Comparison of ENCODE assay signal across 19 cellular contexts in genomic region chr22:29208879-29209623, GRCh38. TPM values are rescaled to one million over a fixed set of nuclear protein-coding genes. Genes with fewer than 3 reads are reported as not detected.
DNase-seq lines count a peak whose midpoint lies in the region; ATAC-seq, FAIRE-seq and TF ChIP-seq lines count a peak whose summit lies in the region.
"Had no signal": no experiment of that assay in that cellular context is flagged by ENCODE, and none has a peak within 500 bp of the region (broad histone marks: within the 10 kb centered on the region; RNA-seq: fewer than 3 reads in every experiment).

No MANE protein-coding gene starts in this region.

- H3K36me3 ChIP-seq in H1 (ENCODE audit: control insufficient read depth in 2 of 4, insufficient read depth in 4 of 4, low read length in 3 of 4), result no peaks in the 10 kb centered on the region
- H3K36me3 ChIP-seq: adrenal gland, colonic mucosa, heart right ventricle, sigmoid colon had no signal

- no peak overlapping the region for H2BK20ac ChIP-seq in H1 (ENCODE audit: low read length)

- peaks cover 0 to 17% (median 4%) of the 10 kb centered on the region in 4 experiments; a peak in 6 of 7 replicates for H3K4me1 ChIP-seq in H1 (replicated peaks in 1 of 4; ENCODE audit: control insufficient read depth in 3 of 4, insufficient read depth in 4 of 4, low read length in 3 of 4)
- H3K4me1 ChIP-seq: colonic mucosa had no signal

- no peak overlapping the region for H2BK5ac ChIP-seq in H1 (ENCODE audit: low read depth, low read length)

- no peak overlapping the region for H3K9ac ChIP-seq in H1 (replicated peaks in 1 of 4; ENCODE audit: extremely low read depth in 1 of 4, low read depth in 3 of 4, low read length in 3 of 4)

- no peak for TF ChIP-seq EP300 in H1 (IDR thresholded peaks at IDR 0.05; ENCODE audit: borderline replicate concordance in 1 of 2, low read depth in 2 of 2, low read length in 2 of 2)

- H3K14ac ChIP-seq in H1 (ENCODE audit: insufficient read length), result no peak overlapping the region

- H3K4me3 ChIP-seq in NB4 (ENCODE audit: low read depth, low read length) (peak overlapping the region; percentile 46), H1 (ENCODE audit: extremely low read depth in 1 of 4, insufficient read depth in 2 of 4, low read depth in 3 of 4, low read length in 4 of 4) (no peak overlapping the region)
- H3K4me3 ChIP-seq: adrenal gland, colonic mucosa, heart right ventricle, sigmoid colon had no signal

- FAIRE-seq in GM12891 (lab: Jason Lieb, UNC) (peak; percentile 13), H1 (lab: Jason Lieb, UNC) (no peak)

- peak overlapping the region; percentile 57 for H3K4ac ChIP-seq in H1 (replicated peaks; ENCODE audit: insufficient read length, low read depth, low read length)

- H3K4me3 Mint-ChIP-seq in stimulated activated memory B cell treated with anti-CD40 and anti-IgM and Interleukin-4, amounts not matched to agents 10 μg/mL and 1 μg/mL and 100 μg/mL, for 72 hours, result no peak overlapping the region
- H3K4me3 Mint-ChIP-seq in activated T-cell treated with anti-CD3 and anti-CD28 coated beads, Interleukin-2, amount 50 U/mL, for 4 hours, result no peak overlapping the region
- H3K4me3 Mint-ChIP-seq: activated CD4-positive, alpha-beta T cell treated with anti-CD3 and anti-CD28 coated beads, Interleukin-2, amount 10 ng/mL, durations not matched to agents 24 days and 14 days; activated T-cell treated with anti-CD3 and anti-CD28 coated beads, Interleukin-2, amount 50 U/mL, for 72 hours; naive thymus-derived CD8-positive, alpha-beta T cell; T-cell had no signal

- WGBS in H1 (ENCODE audit: extremely low coverage in 1 of 2, insufficient coverage in 1 of 2, insufficient read length in 1 of 2, insufficient replicate concordance in 2 of 2, low coverage in 1 of 2, low lambda C conversion rate in 2 of 2, missing lambda C conversion rate in 1 of 2), 2 experiments, result 90% methylated on average over 16 of the region's 17 CpGs; no CpG with 5 or more reads in 1 of the 2 experiments

- TF ChIP-seq RAD21 in H1 (IDR thresholded peaks at IDR 0.05 in 1 of 2, conservative IDR thresholded peaks at IDR 0.05 in 1 of 2; ENCODE audit: low read depth in 2 of 2, low read length in 2 of 2), result no peak

- H2BK12ac ChIP-seq in H1 (ENCODE audit: low read depth, low read length), result peak overlapping the region; percentile 50; the same call in 1 of the 2 replicates

- H3K9me3 Mint-ChIP-seq in stimulated activated memory B cell treated with anti-CD40 and anti-IgM and Interleukin-4, amounts not matched to agents 10 μg/mL and 1 μg/mL and 100 μg/mL, for 72 hours, result no peaks in the 10 kb centered on the region
- no peaks in the 10 kb centered on the region for H3K9me3 Mint-ChIP-seq in activated T-cell treated with anti-CD3 and anti-CD28 coated beads, Interleukin-2, amount 50 U/mL, for 4 hours
- H3K9me3 Mint-ChIP-seq: activated CD4-positive, alpha-beta T cell treated with anti-CD3 and anti-CD28 coated beads, Interleukin-2, amount 10 ng/mL, durations not matched to agents 24 days and 14 days; activated T-cell treated with anti-CD3 and anti-CD28 coated beads, Interleukin-2, amount 50 U/mL, for 72 hours; naive thymus-derived CD8-positive, alpha-beta T cell; T-cell had no signal

- no peak overlapping the region for H2AFZ ChIP-seq in H1 (ENCODE audit: low read length)

- H3K36me3 Mint-ChIP-seq in stimulated activated memory B cell treated with anti-CD40 and anti-IgM and Interleukin-4, amounts not matched to agents 10 μg/mL and 1 μg/mL and 100 μg/mL, for 72 hours, result no peaks in the 10 kb centered on the region
- H3K36me3 Mint-ChIP-seq in activated T-cell treated with anti-CD3 and anti-CD28 coated beads, Interleukin-2, amount 50 U/mL, for 4 hours (ENCODE audit: insufficient read depth), result no peaks in the 10 kb centered on the region
- H3K36me3 Mint-ChIP-seq: naive thymus-derived CD8-positive, alpha-beta T cell; T-cell had no signal

- no peak for DNase-seq in GM12891 (ENCODE audit: insufficient read length, low spot score)
- peak; percentile 76 for DNase-seq in NB4 (ENCODE audit: low read depth)
- no peak for DNase-seq in H1 (ENCODE audit: low read depth in 1 of 2, low spot score in 2 of 2)
- DNase-seq in activated gamma-delta T cell (lab: John Stamatoyannopoulos, UW), result no peak
- no peak for DNase-seq in GOT3 (lab: John Stamatoyannopoulos, UW)
- no peak for DNase-seq in activated T-cell treated with anti-CD3 and anti-CD28 coated beads, Interleukin-2, amount 50 U/mL, for 4 hours
- DNase-seq: activated CD4-positive, alpha-beta T cell treated with anti-CD3 and anti-CD28 coated beads, Interleukin-2, amount 10 ng/mL, durations not matched to agents 24 days and 14 days; activated T-cell treated with anti-CD3 and anti-CD28 coated beads, Interleukin-2, amount 50 U/mL, for 72 hours; colonic mucosa; heart right ventricle; naive thymus-derived CD8-positive, alpha-beta T cell; NCI-H2171; sigmoid colon; stimulated activated CD4-positive, alpha-beta T cell treated with anti-CD3 and anti-CD28 coated beads, Interleukin-4, amount 100 ng/mL, for 4 hours; stimulated activated naive CD4-positive, alpha-beta T cell; T-cell had no signal

- POLR2A ChIA-PET in H1 (lab: Charles Lee; ENCODE audit: partially characterized antibody), result interaction anchor here (0.5 to 1.7 kb wide), 5 partner anchors 10 to 65 kb away, joined by 3 to 5 read pairs (median 5); no protein-coding TSS in a partner anchor

- H4K20me1 ChIP-seq in H1 (replicated peaks in 1 of 2; ENCODE audit: control insufficient read depth in 1 of 2, insufficient read depth in 2 of 2, low read length in 2 of 2), result peaks cover 0 to 3% of the 10 kb centered on the region in 2 experiments

- H3K79me2 ChIP-seq in H1 (ENCODE audit: control insufficient read depth in 1 of 2, insufficient read depth in 2 of 2, low read length in 2 of 2), result no peaks in the 10 kb centered on the region

- H3K56ac ChIP-seq in H1 (replicated peaks; ENCODE audit: insufficient read length, low read depth, low read length), result no peak overlapping the region

- H3K4me1 Mint-ChIP-seq in stimulated activated memory B cell treated with anti-CD40 and anti-IgM and Interleukin-4, amounts not matched to agents 10 μg/mL and 1 μg/mL and 100 μg/mL, for 72 hours, result peaks cover 17% of the 10 kb centered on the region
- H3K4me1 Mint-ChIP-seq in activated T-cell treated with anti-CD3 and anti-CD28 coated beads, Interleukin-2, amount 50 U/mL, for 4 hours (ENCODE audit: low read depth), result peaks cover 6% of the 10 kb centered on the region

- H3K27me3 ChIP-seq in H1 (replicated peaks in 1 of 4; ENCODE audit: control insufficient read depth in 3 of 4, extremely low read depth in 1 of 4, insufficient read depth in 3 of 4, low read length in 3 of 4), result peaks cover 0 to 12% (median 3%) of the 10 kb centered on the region in 4 experiments; a peak in 5 of 7 replicates
- H3K27me3 ChIP-seq: adrenal gland had no signal

- no peak for TF ChIP-seq CTCF in NB4 (IDR thresholded peaks at IDR 0.05; ENCODE audit: low read depth, low read length)
- no peak for TF ChIP-seq CTCF in H1 (IDR thresholded peaks at IDR 0.05; ENCODE audit: control extremely low read depth in 1 of 3, insufficient read depth in 1 of 3, low read depth in 1 of 3, low read length in 3 of 3)

- H3K27me3 Mint-ChIP-seq in stimulated activated memory B cell treated with anti-CD40 and anti-IgM and Interleukin-4, amounts not matched to agents 10 μg/mL and 1 μg/mL and 100 μg/mL, for 72 hours, result peaks cover 92% of the 10 kb centered on the region
- H3K27me3 Mint-ChIP-seq in activated T-cell treated with anti-CD3 and anti-CD28 coated beads, Interleukin-2, amount 50 U/mL, for 4 hours (ENCODE audit: low read depth), result peaks cover 17% of the 10 kb centered on the region

- no peak overlapping the region for H4K8ac ChIP-seq in H1 (ENCODE audit: extremely low read depth, insufficient read depth, low read length)

- H2BK120ac ChIP-seq in H1 (replicated peaks; ENCODE audit: low read depth, low read length), result no peak overlapping the region

- no peak overlapping the region for H2AK5ac ChIP-seq in H1 (ENCODE audit: low read depth, low read length)

- 0 out of 4 replicates have a peak overlapping the region, but pooled peaks of 1 of the 2 experiments have one; percentile 28 for H3K4me2 ChIP-seq in H1 (ENCODE audit: insufficient read depth in 1 of 2, low read depth in 2 of 2, low read length in 2 of 2)

- no peak overlapping the region for H2BK15ac ChIP-seq in H1 (ENCODE audit: low read length)

- no peak overlapping the region for H3K18ac ChIP-seq in H1 (ENCODE audit: extremely low read depth, low read length)

- H3K79me1 ChIP-seq in H1 (ENCODE audit: low read depth, low read length), result peaks cover 5% of the 10 kb centered on the region

- no peak for TF ChIP-seq POLR2A in GM12891 (IDR thresholded peaks at IDR 0.05; ENCODE audit: low read depth, low read length)
- no peak for TF ChIP-seq POLR2A in NB4 (IDR thresholded peaks at IDR 0.05; ENCODE audit: extremely low read depth, insufficient read length)
- TF ChIP-seq POLR2A in H1 (IDR thresholded peaks at IDR 0.05; ENCODE audit: control extremely low read depth in 1 of 2, low read depth in 2 of 2, low read length in 2 of 2), result no peak

- no peak overlapping the region for H3K27ac ChIP-seq in H1 (ENCODE audit: low read depth, low read length)
- H3K27ac ChIP-seq: colonic mucosa, heart right ventricle, sigmoid colon had no signal

- peak overlapping the region; percentile 10 for H4K91ac ChIP-seq in H1 (replicated peaks; ENCODE audit: insufficient read length, low read length)

- no peak overlapping the region for H4K5ac ChIP-seq in H1 (ENCODE audit: insufficient read length, low read depth, low read length)

- H3K27ac Mint-ChIP-seq in stimulated activated memory B cell treated with anti-CD40 and anti-IgM and Interleukin-4, amounts not matched to agents 10 μg/mL and 1 μg/mL and 100 μg/mL, for 72 hours, result no peak overlapping the region
- H3K27ac Mint-ChIP-seq: activated CD4-positive, alpha-beta T cell treated with anti-CD3 and anti-CD28 coated beads, Interleukin-2, amount 10 ng/mL, durations not matched to agents 24 days and 14 days; activated T-cell treated with anti-CD3 and anti-CD28 coated beads, Interleukin-2, amount 50 U/mL, for 72 hours; naive thymus-derived CD8-positive, alpha-beta T cell; T-cell had no signal

- peak; percentile 49 for ATAC-seq in stimulated activated memory B cell treated with anti-CD40 and anti-IgM and Interleukin-4, amounts not matched to agents 10 μg/mL and 1 μg/mL and 100 μg/mL, for 72 hours
- ATAC-seq in activated T-cell treated with anti-CD3 and anti-CD28 coated beads, Interleukin-2, amount 50 U/mL, for 4 hours, result no peak
- ATAC-seq: activated T-cell treated with anti-CD3 and anti-CD28 coated beads, Interleukin-2, amount 50 U/mL, for 72 hours; heart right ventricle; left colon; naive thymus-derived CD8-positive, alpha-beta T cell; T-cell had no signal

- H3K9me3 ChIP-seq in H1 (ENCODE audit: insufficient read depth in 2 of 2, low read depth in 1 of 2, low read length in 1 of 2), result no peaks in the 10 kb centered on the region
- H3K9me3 ChIP-seq: adrenal gland, colonic mucosa, heart right ventricle, sigmoid colon had no signal

- CTCF ChIA-PET in H1 (lab: Charles Lee; ENCODE audit: partially characterized antibody), result interaction anchor here (0.8 to 3.2 kb wide), 11 partner anchors 8 to 108 kb away, joined by 3 to 20 read pairs (median 4); no protein-coding TSS in a partner anchor

- peaks cover 4% of the 10 kb centered on the region; the same call in 1 of the 2 replicates for H3K23me2 ChIP-seq in H1 (ENCODE audit: low read depth, low read length)

- H3K23ac ChIP-seq in H1 (ENCODE audit: insufficient read length), result no peak overlapping the region

RNA-seq across cellular contexts. Expression of gene EMID1, which starts 3.4 kb away (rescaled TPM):
- polyA plus RNA-seq in GM12891 (2012; ENCODE audit: low read depth, missing spikeins), result 16.4 TPM
- 3.8 and 3.9 TPM in 2 replicates for total RNA-seq in H1 (2021; fragmentation: NEBNext Ultra II Directional; extraction: Animal tissue kit (Norgen Biotek cat#: 25700))
- polyA plus RNA-seq in H1 (2011; rRNA removed), result 7.4 and 11.1 TPM in 2 replicates
- polyA plus RNA-seq in H1 (2011; cell fraction: cytosol; rRNA removed), result 10.7 TPM
- polyA plus RNA-seq in H1 (2011; cell fraction: nucleus; rRNA removed), result 27.1 TPM
- polyA plus RNA-seq in H1 (2012, experiment 1 of 2), result 3.3 to 7.5 TPM (median 6.0 TPM) in 4 replicates
- polyA plus RNA-seq in H1 (2012, experiment 2 of 2), result 3.9 TPM
- 3.5 TPM for polyA plus RNA-seq in H1 (2013, experiment 1 of 2)
- polyA plus RNA-seq in H1 (2013, experiment 2 of 2), result 3.6 TPM
- polyA minus RNA-seq in H1 (2011; rRNA and poly(A)+ RNA removed), result 7.1 and 9.3 TPM in 2 replicates
- 7.9 TPM for polyA minus RNA-seq in H1 (2011; cell fraction: cytosol; rRNA and poly(A)+ RNA removed)
- 12.0 TPM for polyA minus RNA-seq in H1 (2011; cell fraction: nucleus; rRNA and poly(A)+ RNA removed)
- total RNA-seq in activated T-cell treated with anti-CD3 and anti-CD28 coated beads, Interleukin-2, amount 50 U/mL, for 4 hours, result under 1 TPM in 2 of 3 donors, not detected in 1; 0.20 to 0.22 TPM
- total RNA-seq: activated CD4-positive, alpha-beta T cell treated with anti-CD3 and anti-CD28 coated beads, Interleukin-2, amount 10 ng/mL, durations not matched to agents 24 days and 14 days; naive thymus-derived CD8-positive, alpha-beta T cell had no signal
- polyA plus RNA-seq: naive thymus-derived CD8-positive, alpha-beta T cell had no signal

RNA-seq across cellular contexts. Expression of gene RHBDD3, which starts 58.7 kb away (rescaled TPM):
- 11.0 TPM for polyA plus RNA-seq in GM12891 (2012; ENCODE audit: low read depth, missing spikeins)
- 72.1 and 75.7 TPM in 2 replicates for total RNA-seq in H1 (2021; fragmentation: NEBNext Ultra II Directional; extraction: Animal tissue kit (Norgen Biotek cat#: 25700))
- polyA plus RNA-seq in H1 (2011; rRNA removed), result 117 and 171 TPM in 2 replicates
- 128 TPM for polyA plus RNA-seq in H1 (2011; cell fraction: cytosol; rRNA removed)
- 161 TPM for polyA plus RNA-seq in H1 (2011; cell fraction: nucleus; rRNA removed)
- 64.0 to 89.1 TPM (median 81.6 TPM) in 4 replicates for polyA plus RNA-seq in H1 (2012, experiment 1 of 2)
- polyA plus RNA-seq in H1 (2012, experiment 2 of 2), result 70.6 TPM
- 69.3 TPM for polyA plus RNA-seq in H1 (2013, experiment 1 of 2)
- 69.0 TPM for polyA plus RNA-seq in H1 (2013, experiment 2 of 2)
- polyA minus RNA-seq in H1 (2011; rRNA and poly(A)+ RNA removed), result 20.8 and 28.6 TPM in 2 replicates
- polyA minus RNA-seq in H1 (2011; cell fraction: cytosol; rRNA and poly(A)+ RNA removed), result 29.9 TPM
- 42.7 TPM for polyA minus RNA-seq in H1 (2011; cell fraction: nucleus; rRNA and poly(A)+ RNA removed)
- total RNA-seq in activated T-cell treated with anti-CD3 and anti-CD28 coated beads, Interleukin-2, amount 50 U/mL, for 4 hours, result 10 to 100 TPM; 52.0 to 61.0 (median 56.8) TPM

RNA-seq across cellular contexts. Expression of gene EWSR1, which starts 59.0 kb away (rescaled TPM):
- 173 TPM for polyA plus RNA-seq in GM12891 (2012; ENCODE audit: low read depth, missing spikeins)
- total RNA-seq in H1 (2021; fragmentation: NEBNext Ultra II Directional; extraction: Animal tissue kit (Norgen Biotek cat#: 25700)), result 385 and 387 TPM in 2 replicates
- 646 and 930 TPM in 2 replicates for polyA plus RNA-seq in H1 (2011; rRNA removed)
- polyA plus RNA-seq in H1 (2011; cell fraction: cytosol; rRNA removed), result 525 TPM
- polyA plus RNA-seq in H1 (2011; cell fraction: nucleus; rRNA removed), result 1,044 TPM
- 380 to 507 TPM (median 400 TPM) in 4 replicates for polyA plus RNA-seq in H1 (2012, experiment 1 of 2)
- 92.9 TPM for polyA plus RNA-seq in H1 (2012, experiment 2 of 2)
- 297 TPM for polyA plus RNA-seq in H1 (2013, experiment 1 of 2)
- polyA plus RNA-seq in H1 (2013, experiment 2 of 2), result 268 TPM
- polyA minus RNA-seq in H1 (2011; rRNA and poly(A)+ RNA removed), result 575 and 704 TPM in 2 replicates
- polyA minus RNA-seq in H1 (2011; cell fraction: cytosol; rRNA and poly(A)+ RNA removed), result 228 TPM
- polyA minus RNA-seq in H1 (2011; cell fraction: nucleus; rRNA and poly(A)+ RNA removed), result 291 TPM
- 100 to 1,000 TPM; 458 to 522 (median 474) TPM for total RNA-seq in activated T-cell treated with anti-CD3 and anti-CD28 coated beads, Interleukin-2, amount 50 U/mL, for 4 hours
